ENCODE assay signal across 26 cellular contexts in the genomic region with DNA sequence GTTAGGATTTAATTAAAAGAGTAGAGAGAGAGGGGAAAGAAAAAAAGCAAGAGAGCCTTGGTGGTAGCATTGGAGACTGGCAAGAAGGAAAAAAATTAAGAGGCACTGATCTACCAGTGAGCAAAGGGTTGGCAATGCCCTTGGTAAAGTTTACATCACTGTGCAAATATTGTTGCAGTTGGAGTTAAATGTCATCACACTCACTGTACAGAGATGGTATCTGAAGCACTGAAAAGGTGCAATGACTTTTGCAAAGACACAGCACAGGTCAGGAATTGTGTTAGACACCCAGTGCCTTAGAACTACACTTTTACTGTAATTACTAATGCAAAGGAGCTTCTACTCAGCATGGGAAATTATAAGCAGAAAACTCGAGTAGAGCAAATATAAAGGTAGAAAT.
DNase-seq lines count a peak whose midpoint lies in the region; ATAC-seq and TF ChIP-seq lines count a peak whose summit lies in the region.
"Had no signal": no experiment of that assay in that cellular context is flagged by ENCODE, and none has a peak within 500 bp of the region (broad histone marks: within the 10 kb centered on the region; RNA-seq: fewer than 3 reads in every experiment).

No MANE protein-coding gene starts in this region.

- H3K4me1 ChIP-seq in rectal smooth muscle tissue (ENCODE audit: control insufficient read depth, insufficient read depth, low read length) (no peaks in the 10 kb centered on the region), colonic mucosa (no peaks in the 10 kb centered on the region)
- H3K4me1 ChIP-seq: body of pancreas, HAP-1, upper lobe of right lung had no signal

- ATAC-seq in GM18505 (IDR thresholded peaks at IDR 0.05; ENCODE audit: unreplicated experiment), result no peak
- ATAC-seq: body of pancreas, GM12878, left colon, upper lobe of right lung had no signal

- peak overlapping the region; percentile 7 for H3K27ac ChIP-seq in rectal smooth muscle tissue (ENCODE audit: low read depth, low read length)
- H3K27ac ChIP-seq in colonic mucosa, result no peak overlapping the region
- H3K27ac ChIP-seq: body of pancreas, skin epidermis, upper lobe of right lung had no signal

- no peaks in the 10 kb centered on the region for H3K27me3 ChIP-seq in rectal smooth muscle tissue (ENCODE audit: control insufficient read depth, insufficient read depth, low read length)
- no peaks in the 10 kb centered on the region for H3K27me3 ChIP-seq in colonic mucosa
- H3K27me3 ChIP-seq: body of pancreas had no signal

- H3K9ac ChIP-seq in rectal smooth muscle tissue (ENCODE audit: low read length) (no peak overlapping the region), colonic mucosa (ENCODE audit: low read depth in 2 of 2, low read length in 2 of 2) (no peak overlapping the region)

- TF ChIP-seq POLR2A in GM18505 (IDR thresholded peaks at IDR 0.05; ENCODE audit: borderline replicate concordance, extremely low read depth, insufficient read depth, insufficient read length), result no peak

- TF ChIP-seq CTCF in epithelial cell of esophagus (IDR thresholded peaks at IDR 0.05; ENCODE audit: insufficient read depth, low read depth, low read length, missing control alignments) (no peak), colonic mucosa (IDR thresholded peaks at IDR 0.05) (no peak)

- intact Hi-C loops in colonic mucosa (cut with DNase I), result no loop called here

- H3K4me3 ChIP-seq in epithelial cell of esophagus (ENCODE audit: low read length) (no peak overlapping the region), rectal smooth muscle tissue (ENCODE audit: low read length) (no peak overlapping the region), colonic mucosa (no peak overlapping the region)
- H3K4me3 ChIP-seq: body of pancreas, GM12878, HAP-1, skin epidermis, upper lobe of right lung had no signal

- no peaks in the 10 kb centered on the region for H3K9me3 ChIP-seq in colonic mucosa
- H3K9me3 ChIP-seq: body of pancreas, HAP-1, upper lobe of right lung had no signal

- H3K36me3 ChIP-seq in rectal smooth muscle tissue (ENCODE audit: control insufficient read depth, insufficient read depth, low read length), result no peaks in the 10 kb centered on the region
- H3K36me3 ChIP-seq in colonic mucosa, result no peaks in the 10 kb centered on the region
- H3K36me3 ChIP-seq: HAP-1, upper lobe of right lung had no signal

- DNase-seq in NCI-H510A treated with DMSO at 0.1 percent for 48 hours (lab: John Stamatoyannopoulos, UW) (peak; percentile 48), NCI-H510A (lab: John Stamatoyannopoulos, UW) (no peak), NCI-H69 (lab: John Stamatoyannopoulos, UW) (peak; percentile 38), epithelial cell of esophagus (ENCODE audit: low read depth) (peak; percentile 58), colonic mucosa (no peak), NK-92 (lab: John Stamatoyannopoulos, UW; ENCODE audit: unreplicated experiment) (no peak)
- DNase-seq: 8988T; activated CD4-positive, alpha-beta memory T cell treated with anti-CD3 and anti-CD28 coated beads for 36 hours; activated CD4-positive, alpha-beta T cell treated with anti-CD3 and anti-CD28 coated beads for 1 hour; activated CD8-positive, alpha-beta memory T cell treated with anti-CD3 and anti-CD28 coated beads, Interleukin-2, amount 50 U/mL, for 4 hours; activated naive CD4-positive, alpha-beta T cell treated with Interleukin-2 at 50 U/mL for 16 hours; body of pancreas; CD4-positive, CD25-positive, alpha-beta regulatory T cell; hippocampal formation; left colon; NCI-H1417 treated with DMSO at 0.1 percent for 48 hours; NCI-H2081 treated with DMSO at 0.1 percent for 48 hours; NCI-H2227 treated with DMSO at 0.1 percent for 48 hours; retina; stimulated activated naive CD4-positive, alpha-beta T cell; upper lobe of right lung had no signal

Comparison
In these comparisons a context has a peak if more than half of its experiments do, and no peak if none do; other contexts are left out.
1. DNase-seq: peak in NCI-H510A treated with DMSO at 0.1 percent for 48 hours (single experiment), NCI-H69 (single experiment) and epithelial cell of esophagus (single experiment); none in NCI-H510A (single experiment), colonic mucosa (single experiment) and NK-92 (single experiment).